10 cellular contexts compared by ENCODE assay signal in genomic region chr9:104027295-104027694, GRCh38.
DNase-seq lines count a peak whose midpoint lies in the region; ATAC-seq and TF ChIP-seq lines count a peak whose summit lies in the region.
"Had no signal": no experiment of that assay in that cellular context is flagged by ENCODE, and none has a peak within 500 bp of the region (broad histone marks: within the 10 kb centered on the region; RNA-seq: fewer than 3 reads in every experiment).

No MANE protein-coding gene starts in this region.

- H3K4me3 Mint-ChIP-seq in nephron: no peak overlapping the region

- H3K27me3 Mint-ChIP-seq in nephron (ENCODE audit: low read depth): no peaks in the 10 kb centered on the region

- DNase-seq in SIG-M5 treated with dmso at 0.1 percent for 504 hours (lab: John Stamatoyannopoulos, UW; ENCODE audit: unreplicated experiment) (peak; percentile 5), SIG-M5 (lab: John Stamatoyannopoulos, UW) (no peak), NCI-H2029 treated with DMSO at 0.1 percent for 48 hours (lab: John Stamatoyannopoulos, UW) (peak; percentile 89), GDM1 (lab: John Stamatoyannopoulos, UW) (no peak), NCI-H1417 treated with DMSO at 0.1 percent for 48 hours (lab: John Stamatoyannopoulos, UW) (no peak), dorsolateral prefrontal cortex (no peak)
- DNase-seq: NCI-H2171 treated with DMSO at 0.1 percent for 48 hours had no signal

- H3K27ac Mint-ChIP-seq in nephron: peak overlapping the region in 2 of 3 experiments; percentile 8 to 82

- H3K27ac ChIP-seq in dorsolateral prefrontal cortex: no peak overlapping the region
- H3K27ac ChIP-seq: epithelial cell of prostate had no signal

- H3K4me1 Mint-ChIP-seq in nephron: peaks cover 13% of the 10 kb centered on the region

- no peaks in the 10 kb centered on the region for H3K9me3 Mint-ChIP-seq in nephron

- peak; percentile 47 for ATAC-seq in HG02981 (IDR thresholded peaks at IDR 0.05; ENCODE audit: unreplicated experiment)

- TF ChIP-seq CTCF in nephron (IDR thresholded peaks at IDR 0.05; ENCODE audit: unreplicated experiment in 3 of 3): no peak
- no peak for TF ChIP-seq CTCF in dorsolateral prefrontal cortex (IDR thresholded peaks at IDR 0.05 in 54 of 56, conservative IDR thresholded peaks at IDR 0.05 in 2 of 56; ENCODE audit: low read depth in 1 of 56, partially characterized antibody in 56 of 56)

- H3K27me3 ChIP-seq in dorsolateral prefrontal cortex: peaks cover 0 to 21% (median 0%) of the 10 kb centered on the region in 45 donors

- intact Hi-C loops in dorsolateral prefrontal cortex (cut with DNase I): no loop called here

- H3K4me3 ChIP-seq in dorsolateral prefrontal cortex: no peak overlapping the region

- H3K36me3 Mint-ChIP-seq in nephron (ENCODE audit: low read depth): no peaks in the 10 kb centered on the region

Comparison
In these comparisons a context has a peak if more than half of its experiments do, and no peak if none do; other contexts are left out.
1. DNase-seq: peak in SIG-M5 treated with dmso at 0.1 percent for 504 hours (single experiment) and NCI-H2029 treated with DMSO at 0.1 percent for 48 hours (single experiment); none in SIG-M5 (single experiment), GDM1 (single experiment), NCI-H1417 treated with DMSO at 0.1 percent for 48 hours (single experiment) and dorsolateral prefrontal cortex (0 of 10).